Comparison of ENCODE assay signal across 21 cellular contexts in genomic region chr6:88532241-88532860, GRCh38.
"Had no signal": no experiment of that assay in that cellular context is flagged by ENCODE, and none has a peak within 500 bp of the region (broad histone marks: within the 10 kb centered on the region; RNA-seq: fewer than 3 reads in every experiment).

No MANE protein-coding gene starts in this region.

- H3K36me3 ChIP-seq: gastroesophageal sphincter, heart left ventricle, left lung, lower lobe of right lung had no signal

- H3K36me3 Mint-ChIP-seq: mesothelial cell of epicardium, naive B cell had no signal

- H3K4me1 ChIP-seq: foreskin keratinocyte, gastroesophageal sphincter, heart left ventricle, left lung, lower lobe of right lung had no signal

- H3K4me3 Mint-ChIP-seq: mesothelial cell of epicardium had no signal

- DNase-seq: dermis blood vessel endothelial cell; dorsolateral prefrontal cortex; effector CD4-positive, alpha-beta T cell; effector memory CD4-positive, alpha-beta T cell; erythroblast; foreskin keratinocyte; heart left ventricle; hypothalamus; left cardiac atrium; left lung; left ventricle myocardium superior; lower lobe of right lung; mesenchymal stem cell; mucosa of descending colon; naive B cell had no signal

- H3K4me3 ChIP-seq: coronary artery, dorsolateral prefrontal cortex, gastroesophageal sphincter, heart left ventricle, hepatocyte, left lung, lower lobe of right lung, mucosa of descending colon had no signal

- H3K9me3 ChIP-seq: gastroesophageal sphincter, heart left ventricle, left lung, lower lobe of right lung, mucosa of descending colon had no signal

- H3K4me2 ChIP-seq: hepatocyte had no signal

- ATAC-seq: esophagus mucosa, foreskin keratinocyte, gastroesophageal sphincter, heart left ventricle, left cardiac atrium, left lung, left ventricle myocardium superior, lower lobe of right lung, mucosa of descending colon had no signal

- H3K79me2 ChIP-seq: hepatocyte had no signal

- H3K27ac ChIP-seq: coronary artery, dorsolateral prefrontal cortex, epithelial cell of prostate, foreskin keratinocyte, gastroesophageal sphincter, heart left ventricle, hepatocyte, left lung, lower lobe of right lung had no signal

- H3K27me3 ChIP-seq: dorsolateral prefrontal cortex, foreskin keratinocyte, hepatocyte, left lung had no signal

- H3K4me1 Mint-ChIP-seq: mesothelial cell of epicardium had no signal

- H2AFZ ChIP-seq: hepatocyte had no signal

- H3K27ac Mint-ChIP-seq: mesothelial cell of epicardium had no signal
